ENCODE assay signal across 2 cellular contexts in the genomic region with DNA sequence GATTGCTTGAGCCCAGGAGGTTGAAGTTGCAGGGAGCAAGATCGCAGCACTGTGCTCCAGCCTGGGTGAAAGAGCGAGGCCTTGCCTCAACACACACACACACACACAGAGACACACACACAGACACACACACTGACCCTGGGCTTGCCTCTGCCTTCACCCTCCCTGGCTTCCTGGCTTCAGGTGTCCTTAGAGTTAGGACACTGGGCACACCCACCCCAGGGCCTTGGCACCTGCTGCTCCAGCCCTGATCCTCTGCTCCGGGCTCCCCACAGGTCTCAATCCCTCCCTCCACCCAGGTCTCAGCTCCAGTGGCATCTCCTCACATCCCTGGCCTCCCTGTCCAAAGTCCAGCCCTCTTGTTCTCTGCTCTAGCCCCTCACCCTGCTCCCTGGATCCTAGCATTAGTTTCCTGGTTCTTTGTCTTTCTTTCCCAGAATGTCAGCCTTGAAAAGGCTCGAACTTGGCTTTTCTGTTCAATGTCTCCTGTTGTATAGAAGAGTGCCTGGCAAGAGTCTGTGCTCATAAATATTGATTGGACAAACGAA.
TF ChIP-seq lines count a peak whose summit lies in the region.

No MANE protein-coding gene starts in this region.

TF ChIP-seq in HCT116, 20 proteins besides CTCF, POLR2A, EP300 and RAD21 (continued from another document):
- no peak for TF ChIP-seq ZBTB33 (IDR thresholded peaks at IDR 0.05; ENCODE audit: extremely low read depth, insufficient replicate concordance, low read length)
- no peak for TF ChIP-seq JUND (IDR thresholded peaks at IDR 0.05)
- TF ChIP-seq SRF (IDR thresholded peaks at IDR 0.05; ENCODE audit: low read depth), result no peak
- TF ChIP-seq SIN3A (IDR thresholded peaks at IDR 0.05; ENCODE audit: low read depth), result no peak
- 0 out of 2 replicates have a peak, but pooled peaks have one; percentile 19 for TF ChIP-seq POLR2AphosphoS5 (IDR thresholded peaks at IDR 0.05; ENCODE audit: low read depth, low read length)
- no peak for TF ChIP-seq ELF1 (IDR thresholded peaks at IDR 0.05; ENCODE audit: borderline replicate concordance, low read depth)
TF ChIP-seq in HCT116: peak in this region for 1.

TF ChIP-seq in HepG2, 621 proteins besides CTCF, POLR2A, EP300 and RAD21 (continued from another document and continues in another):
- peak; percentile 49 for TF ChIP-seq PAXIP1 (CRISPR knock-in tag; conservative IDR thresholded peaks at IDR 0.05)
- no peak for TF ChIP-seq ZNF607 (CRISPR knock-in tag; IDR thresholded peaks at IDR 0.05; ENCODE audit: borderline replicate concordance)
- TF ChIP-seq PLSCR1 (CRISPR knock-in tag; IDR thresholded peaks at IDR 0.05; ENCODE audit: borderline replicate concordance), result no peak
- no peak for TF ChIP-seq FOXC1 (CRISPR knock-in tag; IDR thresholded peaks at IDR 0.05; ENCODE audit: borderline replicate concordance)
- TF ChIP-seq SIN3A (IDR thresholded peaks at IDR 0.05; ENCODE audit: borderline replicate concordance, low read depth, low read length), result no peak
- peak; percentile 66 for TF ChIP-seq HNF4A (CRISPR knock-in tag; IDR thresholded peaks at IDR 0.05)
- TF ChIP-seq HIC2 (CRISPR knock-in tag; IDR thresholded peaks at IDR 0.05; ENCODE audit: low read depth), result no peak
- no peak for TF ChIP-seq POLR2AphosphoS5 (IDR thresholded peaks at IDR 0.05; ENCODE audit: low read depth, low read length)
- TF ChIP-seq, protein P1, sequence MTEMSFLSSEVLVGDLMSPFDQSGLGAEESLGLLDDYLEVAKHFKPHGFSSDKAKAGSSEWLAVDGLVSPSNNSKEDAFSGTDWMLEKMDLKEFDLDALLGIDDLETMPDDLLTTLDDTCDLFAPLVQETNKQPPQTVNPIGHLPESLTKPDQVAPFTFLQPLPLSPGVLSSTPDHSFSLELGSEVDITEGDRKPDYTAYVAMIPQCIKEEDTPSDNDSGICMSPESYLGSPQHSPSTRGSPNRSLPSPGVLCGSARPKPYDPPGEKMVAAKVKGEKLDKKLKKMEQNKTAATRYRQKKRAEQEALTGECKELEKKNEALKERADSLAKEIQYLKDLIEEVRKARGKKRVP (CRISPR knock-in tag; IDR thresholded peaks at IDR 0.05), result no peak
- TF ChIP-seq ZNF468 (CRISPR knock-in tag; IDR thresholded peaks at IDR 0.05), result no peak
- no peak for TF ChIP-seq ZBTB7B (CRISPR knock-in tag; IDR thresholded peaks at IDR 0.05)
- peak; percentile 92 for TF ChIP-seq ZMYM3 (CRISPR knock-in tag; IDR thresholded peaks at IDR 0.05)
- TF ChIP-seq TRIM22 (IDR thresholded peaks at IDR 0.05), result no peak
- peak; percentile 32; the same call in 1 of the 2 replicates for TF ChIP-seq SAP130 (CRISPR knock-in tag; IDR thresholded peaks at IDR 0.05; ENCODE audit: low read depth)
- no peak for TF ChIP-seq NPAS2 (CRISPR knock-in tag; IDR thresholded peaks at IDR 0.05; ENCODE audit: borderline replicate concordance)
- TF ChIP-seq HNRNPK (IDR thresholded peaks at IDR 0.05; ENCODE audit: low read depth, low read length, poor library complexity, severe bottlenecking), result no peak
- TF ChIP-seq, protein P2, sequence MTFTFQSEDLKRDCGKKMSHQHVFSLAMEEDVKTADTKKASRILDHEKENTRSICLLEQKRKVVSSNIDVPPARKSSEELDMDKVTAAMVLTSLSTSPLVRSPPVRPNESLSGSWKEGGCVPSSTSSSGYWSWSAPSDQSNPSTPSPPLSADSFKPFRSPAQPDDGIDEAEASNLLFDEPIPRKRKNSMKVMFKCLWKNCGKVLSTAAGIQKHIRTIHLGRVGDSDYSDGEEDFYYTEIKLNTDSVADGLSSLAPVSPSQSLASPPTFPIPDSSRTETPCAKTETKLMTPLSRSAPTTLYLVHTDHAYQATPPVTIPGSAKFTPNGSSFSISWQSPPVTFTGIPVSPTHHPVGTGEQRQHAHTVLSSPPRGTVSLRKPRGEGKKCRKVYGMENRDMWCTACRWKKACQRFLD (CRISPR knock-in tag; IDR thresholded peaks at IDR 0.05; ENCODE audit: borderline replicate concordance), result no peak
- no peak for TF ChIP-seq SATB2 (CRISPR knock-in tag; IDR thresholded peaks at IDR 0.05)
- TF ChIP-seq, protein P3, sequence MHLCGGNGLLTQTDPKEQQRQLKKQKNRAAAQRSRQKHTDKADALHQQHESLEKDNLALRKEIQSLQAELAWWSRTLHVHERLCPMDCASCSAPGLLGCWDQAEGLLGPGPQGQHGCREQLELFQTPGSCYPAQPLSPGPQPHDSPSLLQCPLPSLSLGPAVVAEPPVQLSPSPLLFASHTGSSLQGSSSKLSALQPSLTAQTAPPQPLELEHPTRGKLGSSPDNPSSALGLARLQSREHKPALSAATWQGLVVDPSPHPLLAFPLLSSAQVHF (CRISPR knock-in tag; IDR thresholded peaks at IDR 0.05), result no peak
- no peak for TF ChIP-seq ZNF616 (CRISPR knock-in tag; IDR thresholded peaks at IDR 0.05; ENCODE audit: low read depth)
- no peak for TF ChIP-seq AGO1 (IDR thresholded peaks at IDR 0.05; ENCODE audit: low read depth, low read length, poor library complexity, severe bottlenecking)
- TF ChIP-seq ATF2 (CRISPR knock-in tag; IDR thresholded peaks at IDR 0.05), result no peak
- 0 out of 2 replicates have a peak, but pooled peaks have one; percentile 17 for TF ChIP-seq ADNP (CRISPR knock-in tag; IDR thresholded peaks at IDR 0.05)
- TF ChIP-seq ZNF121 (CRISPR knock-in tag; IDR thresholded peaks at IDR 0.05), result 0 out of 2 replicates have a peak, but pooled peaks have one; percentile 30
- no peak for TF ChIP-seq ZNF83 (CRISPR knock-in tag; IDR thresholded peaks at IDR 0.05; ENCODE audit: borderline replicate concordance)
- TF ChIP-seq ZBTB1 (CRISPR knock-in tag; IDR thresholded peaks at IDR 0.05; ENCODE audit: borderline replicate concordance), result no peak
- no peak for TF ChIP-seq ZNF124 (CRISPR knock-in tag; IDR thresholded peaks at IDR 0.05)
- TF ChIP-seq TAF1 (CRISPR knock-in tag; IDR thresholded peaks at IDR 0.05), result no peak
- TF ChIP-seq MAFF (IDR thresholded peaks at IDR 0.05; ENCODE audit: low read depth, low read length), result no peak
- TF ChIP-seq JUNB (CRISPR knock-in tag; IDR thresholded peaks at IDR 0.05; ENCODE audit: borderline replicate concordance), result no peak
- no peak for TF ChIP-seq JUN (CRISPR knock-in tag; IDR thresholded peaks at IDR 0.05)
- no peak for TF ChIP-seq ZNF343 (CRISPR knock-in tag; IDR thresholded peaks at IDR 0.05)
- TF ChIP-seq ZNF687 (CRISPR knock-in tag; IDR thresholded peaks at IDR 0.05), result peak; percentile 43
- no peak for TF ChIP-seq ATF7 (IDR thresholded peaks at IDR 0.05)
- TF ChIP-seq ATF7 (CRISPR knock-in tag; IDR thresholded peaks at IDR 0.05), result no peak
- peak; percentile 32; the same call in 1 of the 2 replicates for TF ChIP-seq RCOR2 (CRISPR knock-in tag; IDR thresholded peaks at IDR 0.05)
- TF ChIP-seq ZNF800 (CRISPR knock-in tag; IDR thresholded peaks at IDR 0.05), result no peak
- TF ChIP-seq XBP1 (CRISPR knock-in tag; IDR thresholded peaks at IDR 0.05), result no peak
- peak; percentile 38; the same call in 1 of the 2 replicates for TF ChIP-seq GATAD2A (CRISPR knock-in tag; IDR thresholded peaks at IDR 0.05)
- no peak for TF ChIP-seq POLR2AphosphoS2 (IDR thresholded peaks at IDR 0.05; ENCODE audit: low read depth, low read length)
